Comparison of ENCODE assay signal across 11 cellular contexts in genomic region chr7:3861941-3862340, GRCh38.
DNase-seq lines count a peak whose midpoint lies in the region; ATAC-seq, FAIRE-seq and TF ChIP-seq lines count a peak whose summit lies in the region.
"Had no signal": no experiment of that assay in that cellular context is flagged by ENCODE, and none has a peak within 500 bp of the region (broad histone marks: within the 10 kb centered on the region; RNA-seq: fewer than 3 reads in every experiment).

No MANE protein-coding gene starts in this region.

- DNase-seq in DMS53 (lab: John Stamatoyannopoulos, UW) (peak; percentile 7), DMS53 treated with DMSO at 0.1 percent for 48 hours (lab: John Stamatoyannopoulos, UW; ENCODE audit: unreplicated experiment) (no peak), K562 (ENCODE audit: extremely low read depth in 1 of 4, low spot score in 3 of 4) (no peak), keratinocyte (ENCODE audit: low read depth, low spot score) (no peak), stromal cell of bone marrow (ENCODE audit: low read depth) (peak; percentile 42), left lobe of liver (ENCODE audit: low spot score) (no peak), pons (ENCODE audit: low spot score) (no peak)
- DNase-seq: activated effector memory CD4-positive, alpha-beta T cell treated with anti-CD3 and anti-CD28 coated beads, Interleukin-2, amount 50 U/mL, for 16 hours; left colon had no signal

- H2AFZ ChIP-seq in K562 (ENCODE audit: low read depth, low read length), result no peak overlapping the region
- peak overlapping the region; percentile 17 for H2AFZ ChIP-seq in keratinocyte (ENCODE audit: control insufficient read depth, low read length)

- ATAC-seq in K562, result no peak
- ATAC-seq in GM21423 (IDR thresholded peaks at IDR 0.05; ENCODE audit: unreplicated experiment), result no peak
- no peak for ATAC-seq in left lobe of liver
- ATAC-seq: left colon had no signal

- peaks cover 0 to 5% of the 10 kb centered on the region in 2 experiments; a peak in 4 of 5 replicates for H3K27me3 ChIP-seq in K562 (ENCODE audit: control insufficient read depth in 2 of 2, insufficient read depth in 2 of 2, low read length in 2 of 2)
- H3K27me3 ChIP-seq in keratinocyte (ENCODE audit: control insufficient read depth, extremely low read depth, insufficient read depth, low read length), result no peaks in the 10 kb centered on the region

- TF ChIP-seq EP300 in K562 (IDR thresholded peaks at IDR 0.05; ENCODE audit: low read length), result no peak

- no peak overlapping the region for H3K4me3 ChIP-seq in K562
- no peak overlapping the region for H3K4me3 ChIP-seq in keratinocyte (ENCODE audit: control insufficient read depth in 2 of 3, extremely low read depth in 1 of 3, insufficient read depth in 2 of 3, low read depth in 1 of 3, low read length in 3 of 3)

- H3K9me3 ChIP-seq in K562 (replicated peaks; ENCODE audit: control insufficient read depth, insufficient read depth, low read depth, low read length) (no peaks in the 10 kb centered on the region), keratinocyte (ENCODE audit: control insufficient read depth, low read depth, low read length) (no peaks in the 10 kb centered on the region)

- intact Hi-C loops in K562 (cut with micrococcal nuclease), result no loop called here

- TF ChIP-seq CTCF in K562 (IDR thresholded peaks at IDR 0.05 in 2 of 3, conservative IDR thresholded peaks at IDR 0.05 in 1 of 3; ENCODE audit: insufficient read depth in 2 of 3, low read depth in 1 of 3, low read length in 3 of 3) (no peak), keratinocyte (optimal IDR thresholded peaks at IDR 0.05 in 1 of 3, IDR thresholded peaks at IDR 0.05 in 1 of 3, conservative IDR thresholded peaks at IDR 0.05 in 1 of 3; ENCODE audit: extremely low read depth in 1 of 3, insufficient read depth in 2 of 3, low read length in 3 of 3) (no peak)

- no peak for TF ChIP-seq POLR2A in K562 (conservative IDR thresholded peaks at IDR 0.05)

- CTCF ChIA-PET in K562 (lab: Yijun Ruan, JAX; ENCODE audit: low intra/inter-chr PET ratio), result no interaction called here

- WGBS in K562 (ENCODE audit: insufficient coverage, low coverage, missing lambda C conversion rate), result 2% methylated on average over 5 of the region's 5 CpGs

- BruUV-seq in K562 (replicated peaks; lab: Mats Ljungman, UMichigan), result no TSS peak

- no peak overlapping the region for H3K9ac ChIP-seq in K562 (ENCODE audit: insufficient read depth in 1 of 2, low read depth in 2 of 2, low read length in 2 of 2)
- no peak overlapping the region for H3K9ac ChIP-seq in keratinocyte (ENCODE audit: control insufficient read depth, extremely low read depth, insufficient read depth, low read length)

- dilution Hi-C loops in keratinocyte (cut with MboI; ENCODE audit: extremely low pct_ligation_motif_present, low sequenced_read_pairs), result no loop called here

- H3K4me2 ChIP-seq in K562 (ENCODE audit: insufficient read depth, low read length), result no peak overlapping the region
- H3K4me2 ChIP-seq in keratinocyte (ENCODE audit: control insufficient read depth, extremely low read depth, insufficient read depth, low read depth, low read length), result peak overlapping the region; percentile 60

- H4K20me1 ChIP-seq in K562 (replicated peaks; ENCODE audit: control insufficient read depth, insufficient read depth, low read length) (no peaks in the 10 kb centered on the region), keratinocyte (ENCODE audit: control insufficient read depth, extremely low read depth, insufficient read depth, low read length) (no peaks in the 10 kb centered on the region)

- in situ Hi-C loops in K562 (cut with MboI), result no loop called here

- H3K9me1 ChIP-seq in K562 (ENCODE audit: control insufficient read depth, insufficient read depth, low read length) (no peaks in the 10 kb centered on the region), keratinocyte (ENCODE audit: control insufficient read depth, extremely low read depth, insufficient read depth, low read length) (no peaks in the 10 kb centered on the region)

- H3K79me2 ChIP-seq in K562 (ENCODE audit: control insufficient read depth, insufficient read depth, low read length) (no peaks in the 10 kb centered on the region), keratinocyte (ENCODE audit: control insufficient read depth, insufficient read depth, low read length) (no peaks in the 10 kb centered on the region)

- no peak for FAIRE-seq in K562 (lab: Jason Lieb, UNC)
- no peak for FAIRE-seq in keratinocyte (lab: Jason Lieb, UNC)

- H3K4me1 ChIP-seq in K562 (replicated peaks in 1 of 2; ENCODE audit: control insufficient read depth in 2 of 2, insufficient read depth in 2 of 2, low read length in 2 of 2), result no peaks in the 10 kb centered on the region
- peaks cover 3% of the 10 kb centered on the region for H3K4me1 ChIP-seq in keratinocyte (ENCODE audit: control insufficient read depth, extremely low read depth, insufficient read depth, low read length)

- no peaks in the 10 kb centered on the region for H3K36me3 ChIP-seq in K562 (ENCODE audit: control insufficient read depth, insufficient read depth, low read length)
- H3K36me3 ChIP-seq in keratinocyte (ENCODE audit: control insufficient read depth in 2 of 2, extremely low read depth in 1 of 2, insufficient read depth in 2 of 2, low read length in 2 of 2), result no peaks in the 10 kb centered on the region

- no peak overlapping the region for H3K27ac ChIP-seq in K562 (ENCODE audit: extremely low read depth, low read depth, low read length)
- no peak overlapping the region for H3K27ac ChIP-seq in keratinocyte (ENCODE audit: control insufficient read depth, insufficient read depth, low read length)
- H3K27ac ChIP-seq: 22Rv1 had no signal

- POLR2A ChIA-PET in K562 (lab: Yijun Ruan, JAX), result interaction anchor here (0.6 kb wide), 1 partner anchor 1138 kb away, joined by 3 read pairs; no protein-coding TSS in a partner anchor

- no peak for TF ChIP-seq RAD21 in K562 (CRISPR knock-in tag; conservative IDR thresholded peaks at IDR 0.05 in 1 of 2, IDR thresholded peaks at IDR 0.05 in 1 of 2)

TF ChIP-seq in K562, 482 proteins besides CTCF, POLR2A, EP300 and RAD21:
- TF ChIP-seq CEBPB (tag; IDR thresholded peaks at IDR 0.05), result peak; percentile 20; the same call in 1 of the 2 replicates
- TF ChIP-seq TBP (optimal IDR thresholded peaks at IDR 0.05; ENCODE audit: low read depth, low read length), result no peak

Comparison
In these comparisons a context has a peak if more than half of its experiments do, and no peak if none do; other contexts are left out.
1. DNase-seq: peak in DMS53 (single experiment) and stromal cell of bone marrow (single experiment); none in DMS53 treated with DMSO at 0.1 percent for 48 hours (single experiment), K562 (0 of 4), keratinocyte (single experiment), left lobe of liver (single experiment) and pons (single experiment).